In genomic region chr5:160438316-160439204, GRCh38 we compare ENCODE assay signal across 8 cellular contexts. TPM values are rescaled to one million over a fixed set of nuclear protein-coding genes. Genes with fewer than 3 reads are reported as not detected.
DNase-seq lines count a peak whose midpoint lies in the region; ATAC-seq, FAIRE-seq and TF ChIP-seq lines count a peak whose summit lies in the region.

No MANE protein-coding gene starts in this region.

- DNase-seq in DMS153 (lab: John Stamatoyannopoulos, UW): peak; percentile 47
- no peak for DNase-seq in DMS153 treated with DMSO at 0.1 percent for 48 hours (lab: John Stamatoyannopoulos, UW; ENCODE audit: unreplicated experiment)
- peak; percentile 47 for DNase-seq in NCI-H146 (lab: John Stamatoyannopoulos, UW)
- DNase-seq in T1000 (lab: John Stamatoyannopoulos, UW): peak; percentile 5
- DNase-seq in brain microvascular endothelial cell: peak; percentile 72
- DNase-seq in small intestine: peak; percentile 83

- 1 to 2% (median 1%) methylated on average over 18 of the region's 18 CpGs for WGBS in small intestine, 3 donors

- H3K9me3 ChIP-seq in iPS-18c (ENCODE audit: control insufficient read depth, insufficient read depth, low read length) (no peaks in the 10 kb centered on the region), small intestine (ENCODE audit: control insufficient read depth, low read depth) (no peaks in the 10 kb centered on the region)

- H3K27me3 ChIP-seq in brain microvascular endothelial cell (replicated peaks): no peaks in the 10 kb centered on the region
- no peaks in the 10 kb centered on the region for H3K27me3 ChIP-seq in small intestine (ENCODE audit: control insufficient read depth in 2 of 2, insufficient read depth in 2 of 2, low read length in 2 of 2)

- H3K4me3 ChIP-seq in brain microvascular endothelial cell (ENCODE audit: low read depth, low read length): peak overlapping the region; percentile 52
- peak overlapping the region; percentile 46 for H3K4me3 ChIP-seq in iPS-18c (ENCODE audit: insufficient read depth, low read depth, low read length)
- peak overlapping the region in 1 of 2 donors; percentile 51 for H3K4me3 ChIP-seq in small intestine (ENCODE audit: low read depth in 1 of 2, low read length in 2 of 2)

- ATAC-seq in HG02870 (IDR thresholded peaks at IDR 0.05; ENCODE audit: unreplicated experiment): peak; percentile 25

- in situ Hi-C loops in brain microvascular endothelial cell (cut with HindIII; ENCODE audit: low pct_ligation_motif_present, low sequenced_read_pairs): no loop called here

- no peak for FAIRE-seq in small intestine (lab: Jason Lieb, UNC)

- no peak overlapping the region for H3K27ac ChIP-seq in brain microvascular endothelial cell
- peak overlapping the region; percentile 18 to 43 for H3K27ac ChIP-seq in small intestine (ENCODE audit: low read depth in 1 of 2, low read length in 1 of 2)

- peak; percentile 93 for TF ChIP-seq CTCF in brain microvascular endothelial cell (IDR thresholded peaks at IDR 0.05; ENCODE audit: low read depth, low read length, missing control alignments)

- no peaks in the 10 kb centered on the region for H3K4me1 ChIP-seq in small intestine (ENCODE audit: control insufficient read depth in 2 of 2, insufficient read depth in 1 of 2, low read depth in 1 of 2, low read length in 1 of 2)

- H3K36me3 ChIP-seq in brain microvascular endothelial cell (replicated peaks) (no peaks in the 10 kb centered on the region), small intestine (ENCODE audit: control insufficient read depth in 2 of 2, insufficient read depth in 2 of 2, low read length in 2 of 2) (no peaks in the 10 kb centered on the region)

RNA-seq across cellular contexts. Expression of gene PTTG1, which starts 16.9 kb away (rescaled TPM):
- 10 to 100 TPM in 2 of 3 donors, 1 to 10 TPM in 1; 8.4 to 98.9 (median 12.1) TPM for polyA plus RNA-seq in small intestine

RNA-seq across cellular contexts. Expression of gene SLU7, which starts 19.7 kb away (rescaled TPM):
- polyA plus RNA-seq in small intestine: 10 to 100 TPM; 19.9 to 44.0 (median 32.9) TPM

RNA-seq across cellular contexts. Expression of gene FAM200C, which starts 38.7 kb away (rescaled TPM):
- 1 to 10 TPM in 2 of 3 donors, under 1 TPM in 1; 0.27 to 1.6 (median 1.6) TPM for polyA plus RNA-seq in small intestine
